In the genomic region with DNA sequence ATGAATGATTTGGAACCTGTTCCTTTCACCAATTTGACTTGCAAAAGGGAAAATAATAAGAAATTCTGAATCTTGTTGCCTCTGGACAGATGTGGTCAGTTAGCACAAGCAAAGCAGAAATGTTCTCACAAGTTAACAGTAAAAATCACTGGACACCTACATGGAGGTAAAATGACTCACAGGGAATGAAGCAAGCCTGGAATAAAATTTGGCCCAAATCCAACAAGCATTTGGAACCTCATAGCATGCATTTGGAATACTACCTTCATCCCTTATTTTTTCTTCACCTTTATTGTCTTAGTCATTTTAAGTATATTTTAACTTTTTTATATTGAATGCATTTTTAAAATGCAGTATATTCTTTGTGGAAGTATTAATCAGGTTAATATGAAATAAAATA, we compare ENCODE assay signal across 18 cellular contexts.
DNase-seq lines count a peak whose midpoint lies in the region; ATAC-seq, FAIRE-seq and TF ChIP-seq lines count a peak whose summit lies in the region.
"Had no signal": no experiment of that assay in that cellular context is flagged by ENCODE, and none has a peak within 500 bp of the region (broad histone marks: within the 10 kb centered on the region; RNA-seq: fewer than 3 reads in every experiment).

No MANE protein-coding gene starts in this region.

- peak overlapping the region; percentile 89 to 96 for H3K27ac Mint-ChIP-seq in natural killer cell treated with Interleukin-12 subunit alpha and Interleukin-12 subunit beta and Interleukin-15 and Interleukin-18, amount 100 ng/mL, for 72 hours
- H3K27ac Mint-ChIP-seq in natural killer cell = no peak overlapping the region
- H3K27ac Mint-ChIP-seq: activated CD4-positive, alpha-beta T cell treated with anti-CD3 and anti-CD28 coated beads, Interleukin-2, amount 10 ng/mL, durations not matched to agents 7 days and 5 days; activated naive CD4-positive, alpha-beta T cell treated with anti-CD3 and anti-CD28 coated beads, Interleukin-2, amount 10 ng/mL, durations not matched to agents 7 days and 5 days had no signal

- no peaks in the 10 kb centered on the region for H3K9me3 Mint-ChIP-seq in natural killer cell treated with Interleukin-12 subunit alpha and Interleukin-12 subunit beta and Interleukin-15 and Interleukin-18, amount 100 ng/mL, for 72 hours
- H3K9me3 Mint-ChIP-seq in natural killer cell = no peaks in the 10 kb centered on the region
- H3K9me3 Mint-ChIP-seq: activated CD4-positive, alpha-beta T cell treated with anti-CD3 and anti-CD28 coated beads, Interleukin-2, amount 10 ng/mL, durations not matched to agents 7 days and 5 days; activated naive CD4-positive, alpha-beta T cell treated with anti-CD3 and anti-CD28 coated beads, Interleukin-2, amount 10 ng/mL, durations not matched to agents 7 days and 5 days had no signal

- H3K4me3 ChIP-seq in choroid plexus epithelial cell (ENCODE audit: low read depth, low read length) = no peak overlapping the region
- no peak overlapping the region for H3K4me3 ChIP-seq in effector memory CD4-positive, alpha-beta T cell (ENCODE audit: insufficient read depth, low read depth, low read length, poor library complexity, severe bottlenecking)
- no peak overlapping the region for H3K4me3 ChIP-seq in OCI-LY7 (ENCODE audit: low read depth, low read length, poor library complexity, severe bottlenecking)
- H3K4me3 ChIP-seq: cardiac muscle cell, pancreas, SK-N-MC, suprapubic skin had no signal

- BruUV-seq in OCI-LY7 (replicated peaks; lab: Mats Ljungman, UMichigan) = no TSS peak

- no peaks in the 10 kb centered on the region for H3K27me3 ChIP-seq in effector memory CD4-positive, alpha-beta T cell (replicated peaks; ENCODE audit: control insufficient read depth, insufficient read depth, low read length, poor library complexity, severe bottlenecking)
- H3K27me3 ChIP-seq: cardiac muscle cell, pancreas, suprapubic skin had no signal

- H3K4me1 ChIP-seq in effector memory CD4-positive, alpha-beta T cell (ENCODE audit: control insufficient read depth, insufficient read depth, low read length, poor library complexity, severe bottlenecking) = no peaks in the 10 kb centered on the region
- H3K4me1 ChIP-seq in OCI-LY7 (ENCODE audit: insufficient read depth, low read length, poor library complexity, severe bottlenecking) = no peaks in the 10 kb centered on the region
- H3K4me1 ChIP-seq: pancreas, suprapubic skin had no signal

- no peaks in the 10 kb centered on the region for H3K79me2 ChIP-seq in OCI-LY7 (ENCODE audit: insufficient read depth, low read depth, low read length)

- FAIRE-seq in RCC 7860 (lab: Jason Lieb, UNC) = peak; percentile 85
- FAIRE-seq: pancreas had no signal

- H2AFZ ChIP-seq in OCI-LY7 (ENCODE audit: low read length) = no peak overlapping the region

- peaks cover 9% of the 10 kb centered on the region for H3K36me3 ChIP-seq in effector memory CD4-positive, alpha-beta T cell (ENCODE audit: control insufficient read depth, insufficient read depth, low read length)
- no peaks in the 10 kb centered on the region for H3K36me3 ChIP-seq in OCI-LY7 (ENCODE audit: insufficient read depth, low read length)
- H3K36me3 ChIP-seq: cardiac muscle cell, pancreas, suprapubic skin had no signal

- no peaks in the 10 kb centered on the region for H4K20me1 ChIP-seq in OCI-LY7 (ENCODE audit: insufficient read depth, low read length)

- no peaks in the 10 kb centered on the region for H3K9me3 ChIP-seq in effector memory CD4-positive, alpha-beta T cell (ENCODE audit: control insufficient read depth, low read length)
- H3K9me3 ChIP-seq in OCI-LY7 (ENCODE audit: low read length) = no peaks in the 10 kb centered on the region
- H3K9me3 ChIP-seq: pancreas, suprapubic skin had no signal

- no peaks in the 10 kb centered on the region for H3K27me3 Mint-ChIP-seq in natural killer cell treated with Interleukin-12 subunit alpha and Interleukin-12 subunit beta and Interleukin-15 and Interleukin-18, amount 100 ng/mL, for 72 hours
- no peaks in the 10 kb centered on the region for H3K27me3 Mint-ChIP-seq in natural killer cell (ENCODE audit: low read depth in 2 of 2)
- H3K27me3 Mint-ChIP-seq: activated CD4-positive, alpha-beta T cell treated with anti-CD3 and anti-CD28 coated beads, Interleukin-2, amount 10 ng/mL, durations not matched to agents 7 days and 5 days; activated naive CD4-positive, alpha-beta T cell treated with anti-CD3 and anti-CD28 coated beads, Interleukin-2, amount 10 ng/mL, durations not matched to agents 7 days and 5 days had no signal

- peak overlapping the region; percentile 80 for H3K4me3 Mint-ChIP-seq in natural killer cell treated with Interleukin-12 subunit alpha and Interleukin-12 subunit beta and Interleukin-15 and Interleukin-18, amount 100 ng/mL, for 72 hours
- H3K4me3 Mint-ChIP-seq in natural killer cell = no peak overlapping the region
- H3K4me3 Mint-ChIP-seq: activated CD4-positive, alpha-beta T cell treated with anti-CD3 and anti-CD28 coated beads, Interleukin-2, amount 10 ng/mL, durations not matched to agents 7 days and 5 days; activated naive CD4-positive, alpha-beta T cell treated with anti-CD3 and anti-CD28 coated beads, Interleukin-2, amount 10 ng/mL, durations not matched to agents 7 days and 5 days had no signal

- POLR2A ChIA-PET in OCI-LY7 (lab: Charles Lee) = interaction anchor here (0.7 kb wide), 3 partner anchors 30 to 1499 kb away, joined by 3 to 6 read pairs (median 3); no protein-coding TSS in a partner anchor

- no peak for DNase-seq in natural killer cell treated with Interleukin-12 subunit alpha and Interleukin-12 subunit beta and Interleukin-15 and Interleukin-18, amount 100 ng/mL, for 72 hours (ENCODE audit: low spot score)
- no peak for DNase-seq in natural killer cell
- peak; percentile 52 for DNase-seq in RCC 7860 (ENCODE audit: low spot score)
- DNase-seq in choroid plexus epithelial cell (ENCODE audit: low read depth) = peak; percentile 11
- no peak for DNase-seq in HPDE6-E6E7 (ENCODE audit: extremely low spot score)
- DNase-seq in effector memory CD4-positive, alpha-beta T cell = no peak
- no peak for DNase-seq in Ammon's horn (ENCODE audit: low spot score)
- no peak for DNase-seq in OCI-LY7 (ENCODE audit: low spot score)
- DNase-seq: activated CD4-positive, alpha-beta T cell treated with anti-CD3 and anti-CD28 coated beads, Interleukin-2, amount 10 ng/mL, durations not matched to agents 7 days and 5 days; activated naive CD4-positive, alpha-beta T cell treated with anti-CD3 and anti-CD28 coated beads, Interleukin-2, amount 10 ng/mL, durations not matched to agents 7 days and 5 days; foreskin melanocyte; NCI-H2029; pancreas; stimulated activated CD4-positive, alpha-beta T cell treated with anti-CD3 and anti-CD28 coated beads, Interleukin-2, amount 100 ng/mL, for 48 hours had no signal

- no peaks in the 10 kb centered on the region for H3K9me2 ChIP-seq in OCI-LY7 (ENCODE audit: insufficient read depth, low read length)

- intact Hi-C loops in natural killer cell (cut with micrococcal nuclease) = no loop called here
- intact Hi-C loops in OCI-LY7 (cut with micrococcal nuclease; ENCODE audit: unreplicated experiment) = no loop called here

- no peak for ATAC-seq in natural killer cell treated with Interleukin-12 subunit alpha and Interleukin-12 subunit beta and Interleukin-15 and Interleukin-18, amount 100 ng/mL, for 72 hours
- no peak for ATAC-seq in natural killer cell
- ATAC-seq: HCT116, pancreas had no signal

- no peak overlapping the region for H3K27ac ChIP-seq in effector memory CD4-positive, alpha-beta T cell (ENCODE audit: insufficient read depth, low read length, poor library complexity, severe bottlenecking)
- H3K27ac ChIP-seq in OCI-LY7 (ENCODE audit: low read depth, low read length, poor library complexity, severe bottlenecking) = no peak overlapping the region
- H3K27ac ChIP-seq: cardiac muscle cell, pancreas, SK-N-MC, suprapubic skin had no signal

- H3K36me3 Mint-ChIP-seq in natural killer cell treated with Interleukin-12 subunit alpha and Interleukin-12 subunit beta and Interleukin-15 and Interleukin-18, amount 100 ng/mL, for 72 hours = peaks cover 10% of the 10 kb centered on the region
- H3K36me3 Mint-ChIP-seq in natural killer cell = no peaks in the 10 kb centered on the region

- H3K4me1 Mint-ChIP-seq in natural killer cell treated with Interleukin-12 subunit alpha and Interleukin-12 subunit beta and Interleukin-15 and Interleukin-18, amount 100 ng/mL, for 72 hours (ENCODE audit: low read depth in 2 of 2) = peaks cover 26 to 49% of the 10 kb centered on the region in 2 donors
- H3K4me1 Mint-ChIP-seq in natural killer cell = peaks cover 38 to 39% of the 10 kb centered on the region in 2 donors

- CTCF ChIA-PET in OCI-LY7 (lab: Charles Lee; ENCODE audit: unreplicated experiment) = no interaction called here

- no peak for TF ChIP-seq CTCF in natural killer cell (IDR thresholded peaks at IDR 0.05)
- no peak for TF ChIP-seq CTCF in choroid plexus epithelial cell (conservative IDR thresholded peaks at IDR 0.05; ENCODE audit: low read depth, low read length)
- TF ChIP-seq CTCF in OCI-LY7 (conservative IDR thresholded peaks at IDR 0.05; ENCODE audit: low read length) = no peak

- H3K4me2 ChIP-seq in OCI-LY7 (ENCODE audit: low read length) = no peak overlapping the region

Comparison
In these comparisons a context has a peak if more than half of its experiments do, and no peak if none do; other contexts are left out.
1. H3K27ac Mint-ChIP-seq: peak in natural killer cell treated with Interleukin-12 subunit alpha and Interleukin-12 subunit beta and Interleukin-15 and Interleukin-18, amount 100 ng/mL, for 72 hours (2 of 2); none in natural killer cell (0 of 2).
2. DNase-seq: peak in RCC 7860 (single experiment) and choroid plexus epithelial cell (single experiment); none in natural killer cell treated with Interleukin-12 subunit alpha and Interleukin-12 subunit beta and Interleukin-15 and Interleukin-18, amount 100 ng/mL, for 72 hours (single experiment), natural killer cell (single experiment), HPDE6-E6E7 (single experiment), effector memory CD4-positive, alpha-beta T cell (0 of 3), Ammon's horn (single experiment) and OCI-LY7 (single experiment).